18 cellular contexts compared by ENCODE assay signal in genomic region chr2:201448067-201448466, GRCh38. TPM values are rescaled to one million over a fixed set of nuclear protein-coding genes. Genes with fewer than 3 reads are reported as not detected.
DNase-seq lines count a peak whose midpoint lies in the region; ATAC-seq and TF ChIP-seq lines count a peak whose summit lies in the region.
"Had no signal": no experiment of that assay in that cellular context is flagged by ENCODE, and none has a peak within 500 bp of the region (broad histone marks: within the 10 kb centered on the region; RNA-seq: fewer than 3 reads in every experiment).

No MANE protein-coding gene starts in this region.

- CTCF ChIA-PET in activated CD4-positive, alpha-beta memory T cell treated with anti-CD3 and anti-CD28 coated beads, Interleukin-2, amount 10 ng/mL, durations not matched to agents 7 days and 5 days (lab: Charles Lee), result interaction anchor here (0.8 kb wide), 1 partner anchor 216 kb away, joined by 5 read pairs; no protein-coding TSS in a partner anchor

- POLR2A ChIA-PET in activated CD4-positive, alpha-beta memory T cell treated with anti-CD3 and anti-CD28 coated beads, Interleukin-2, amount 10 ng/mL, durations not matched to agents 7 days and 5 days (lab: Charles Lee), result interaction anchor here (0.8 to 2.0 kb wide), 7 partner anchors 34 to 584 kb away, joined by 3 to 11 read pairs (median 3); partner anchors contain the start of genes CASP10 and CLK1

- H3K36me3 ChIP-seq in GM23248 (ENCODE audit: low read depth), result no peaks in the 10 kb centered on the region
- H3K36me3 ChIP-seq: esophagus squamous epithelium, suprapubic skin had no signal

- H3K27me3 Mint-ChIP-seq in activated CD4-positive, alpha-beta memory T cell treated with anti-CD3 and anti-CD28 coated beads, Interleukin-2, amount 10 ng/mL, durations not matched to agents 7 days and 5 days, result no peaks in the 10 kb centered on the region
- no peaks in the 10 kb centered on the region for H3K27me3 Mint-ChIP-seq in stimulated activated naive CD8-positive, alpha-beta T cell treated with anti-CD3 and anti-CD28 coated beads, Interleukin-15, amount 100 ng/mL, for 72 hours

- no peak overlapping the region for H3K4me2 ChIP-seq in GM23248 (ENCODE audit: unreplicated experiment)

- H3K36me3 Mint-ChIP-seq in activated CD4-positive, alpha-beta memory T cell treated with anti-CD3 and anti-CD28 coated beads, Interleukin-2, amount 10 ng/mL, durations not matched to agents 7 days and 5 days (ENCODE audit: low read depth), result peaks cover 34% of the 10 kb centered on the region

- H3K4me3 Mint-ChIP-seq in activated CD4-positive, alpha-beta memory T cell treated with anti-CD3 and anti-CD28 coated beads, Interleukin-2, amount 10 ng/mL, durations not matched to agents 7 days and 5 days, result peak overlapping the region; percentile 3
- peak overlapping the region; percentile 72 to 79 for H3K4me3 Mint-ChIP-seq in stimulated activated naive CD8-positive, alpha-beta T cell treated with anti-CD3 and anti-CD28 coated beads, Interleukin-15, amount 100 ng/mL, for 72 hours

- no peak overlapping the region for H3K27ac ChIP-seq in GM23248
- H3K27ac ChIP-seq: SK-N-MC, suprapubic skin had no signal

- no peak overlapping the region for H3K9ac ChIP-seq in GM23248

- H3F3A ChIP-seq in GM23248 (ENCODE audit: insufficient read depth), result no peaks in the 10 kb centered on the region; the same call in 1 of the 2 replicates

- H3K9me2 ChIP-seq in GM23248 (ENCODE audit: insufficient read depth), result no peaks in the 10 kb centered on the region

- no peaks in the 10 kb centered on the region for H3K9me3 Mint-ChIP-seq in activated CD4-positive, alpha-beta memory T cell treated with anti-CD3 and anti-CD28 coated beads, Interleukin-2, amount 10 ng/mL, durations not matched to agents 7 days and 5 days
- no peaks in the 10 kb centered on the region for H3K9me3 Mint-ChIP-seq in stimulated activated naive CD8-positive, alpha-beta T cell treated with anti-CD3 and anti-CD28 coated beads, Interleukin-15, amount 100 ng/mL, for 72 hours

- H3K27me3 ChIP-seq in GM23248 (replicated peaks; ENCODE audit: insufficient read depth), result no peaks in the 10 kb centered on the region
- H3K27me3 ChIP-seq: esophagus squamous epithelium, heart right ventricle, suprapubic skin had no signal

- no peaks in the 10 kb centered on the region; the same call in 1 of the 2 replicates for H4K20me1 ChIP-seq in GM23248 (ENCODE audit: insufficient read depth)

- WGBS in GM23248 (ENCODE audit: low coverage in 1 of 2, low lambda C conversion rate in 2 of 2, missing lambda C conversion rate in 2 of 2), 2 experiments, result 93 to 100% methylated on average over 1 of the region's 1 CpG

- H3K4me1 ChIP-seq in GM23248 (ENCODE audit: insufficient read depth), result peaks cover 20% of the 10 kb centered on the region

- no peak for ATAC-seq in stimulated activated naive CD8-positive, alpha-beta T cell treated with anti-CD3 and anti-CD28 coated beads, Interleukin-15, amount 100 ng/mL, for 72 hours
- ATAC-seq: heart right ventricle had no signal

- H3K9me3 ChIP-seq in GM23248 (ENCODE audit: low read depth), result no peaks in the 10 kb centered on the region
- H3K9me3 ChIP-seq: esophagus squamous epithelium, heart right ventricle, suprapubic skin had no signal

- in situ Hi-C loops in GM23248 (cut with MboI), result no loop called here

- peak; percentile 14 for DNase-seq in stimulated activated CD4-positive, alpha-beta T cell treated with anti-CD3 and anti-CD28 coated beads, Interleukin-15, amount 100 ng/mL, for 24 hours
- no peak for DNase-seq in stimulated activated CD4-positive, alpha-beta T cell treated with anti-CD3 and anti-CD28 coated beads, Interleukin-12 subunit alpha, Interleukin-12 subunit beta, amount 100 ng/mL, for 4 hours
- no peak for DNase-seq in activated CD4-positive, alpha-beta memory T cell treated with anti-CD3 and anti-CD28 coated beads, Interleukin-2, amount 10 ng/mL, durations not matched to agents 7 days and 5 days
- DNase-seq in erythroblast (lab: John Stamatoyannopoulos, UW), result peak; percentile 39 to 49
- DNase-seq in stimulated activated naive CD8-positive, alpha-beta T cell treated with anti-CD3 and anti-CD28 coated beads, Interleukin-15, amount 100 ng/mL, for 72 hours, result no peak
- no peak for DNase-seq in SIG-M5 treated with dmso at 0.1 percent for 504 hours (lab: John Stamatoyannopoulos, UW; ENCODE audit: unreplicated experiment)
- DNase-seq in HuH-7 (ENCODE audit: low spot score), result no peak
- DNase-seq in GM23248, result no peak
- DNase-seq: AML-193, DMS 273 treated with DMSO at 0.1 percent for 48 hours, esophagus squamous epithelium, heart right ventricle, kidney glomerular epithelial cell, NCI-H2081 treated with DMSO at 0.1 percent for 48 hours, NCI-H526 treated with DMSO at 0.1 percent for 48 hours, posterior cingulate gyrus had no signal

- peaks cover 88% of the 10 kb centered on the region for H3K79me2 ChIP-seq in GM23248 (ENCODE audit: insufficient read depth)

- H3K4me3 ChIP-seq in GM23248, result no peak overlapping the region
- H3K4me3 ChIP-seq: esophagus squamous epithelium, SK-N-MC, suprapubic skin had no signal

- H3K27ac Mint-ChIP-seq in activated CD4-positive, alpha-beta memory T cell treated with anti-CD3 and anti-CD28 coated beads, Interleukin-2, amount 10 ng/mL, durations not matched to agents 7 days and 5 days, result peak overlapping the region; percentile 81
- peak overlapping the region; percentile 30 to 77 for H3K27ac Mint-ChIP-seq in stimulated activated naive CD8-positive, alpha-beta T cell treated with anti-CD3 and anti-CD28 coated beads, Interleukin-15, amount 100 ng/mL, for 72 hours

- peaks cover 64% of the 10 kb centered on the region for H3K4me1 Mint-ChIP-seq in activated CD4-positive, alpha-beta memory T cell treated with anti-CD3 and anti-CD28 coated beads, Interleukin-2, amount 10 ng/mL, durations not matched to agents 7 days and 5 days
- H3K4me1 Mint-ChIP-seq in stimulated activated naive CD8-positive, alpha-beta T cell treated with anti-CD3 and anti-CD28 coated beads, Interleukin-15, amount 100 ng/mL, for 72 hours, result peaks cover 56% of the 10 kb centered on the region

- TF ChIP-seq POLR2A in erythroblast (IDR thresholded peaks at IDR 0.05; ENCODE audit: low read length), result no peak

- no peak overlapping the region for H2AFZ ChIP-seq in GM23248

RNA-seq across cellular contexts. Expression of gene TRAK2, which starts 3.2 kb away (rescaled TPM):
- 10 to 100 TPM; 47.3 to 49.3 TPM for total RNA-seq in activated CD4-positive, alpha-beta memory T cell treated with anti-CD3 and anti-CD28 coated beads, Interleukin-2, amount 10 ng/mL, durations not matched to agents 7 days and 5 days
- 24.9 and 32.5 TPM in 2 replicates for total RNA-seq in GM23248 (2014; rRNA removed; shearing (Covaris generic))
- 21.4 and 24.3 TPM in 2 replicates for polyA plus RNA-seq in GM23248 (2016; fragmentation: Nextera tagmentation; extraction: Ambion mirVana)

RNA-seq across cellular contexts. Expression of gene STRADB, which starts 3.5 kb away (rescaled TPM):
- total RNA-seq in activated CD4-positive, alpha-beta memory T cell treated with anti-CD3 and anti-CD28 coated beads, Interleukin-2, amount 10 ng/mL, durations not matched to agents 7 days and 5 days, result 10 to 100 TPM; 18.9 to 19.2 TPM
- 21.2 and 31.2 TPM in 2 replicates for total RNA-seq in GM23248 (2014; rRNA removed; shearing (Covaris generic))
- polyA plus RNA-seq in GM23248 (2016; fragmentation: Nextera tagmentation; extraction: Ambion mirVana), result 33.7 and 35.6 TPM in 2 replicates

Comparison
In these comparisons a context has a peak if more than half of its experiments do, and no peak if none do; other contexts are left out.
1. DNase-seq: peak in stimulated activated CD4-positive, alpha-beta T cell treated with anti-CD3 and anti-CD28 coated beads, Interleukin-15, amount 100 ng/mL, for 24 hours (single experiment) and erythroblast (2 of 2); none in stimulated activated CD4-positive, alpha-beta T cell treated with anti-CD3 and anti-CD28 coated beads, Interleukin-12 subunit alpha, Interleukin-12 subunit beta, amount 100 ng/mL, for 4 hours (single experiment), activated CD4-positive, alpha-beta memory T cell treated with anti-CD3 and anti-CD28 coated beads, Interleukin-2, amount 10 ng/mL, durations not matched to agents 7 days and 5 days (single experiment), stimulated activated naive CD8-positive, alpha-beta T cell treated with anti-CD3 and anti-CD28 coated beads, Interleukin-15, amount 100 ng/mL, for 72 hours (0 of 2), SIG-M5 treated with dmso at 0.1 percent for 504 hours (single experiment), HuH-7 (single experiment) and GM23248 (single experiment).